In genomic region chr12:26214121-26214520, GRCh38 we compare ENCODE assay signal across 22 cellular contexts. TPM values are rescaled to one million over a fixed set of nuclear protein-coding genes. Genes with fewer than 3 reads are reported as not detected.
"Had no signal": no experiment of that assay in that cellular context is flagged by ENCODE, and none has a peak within 500 bp of the region (broad histone marks: within the 10 kb centered on the region; RNA-seq: fewer than 3 reads in every experiment).

No MANE protein-coding gene starts in this region.

- H3K9me3 ChIP-seq: colonic mucosa, esophagus squamous epithelium, gastrocnemius medialis, left lung, lower lobe of right lung had no signal

- ATAC-seq: effector memory CD8-positive, alpha-beta T cell; esophagus mucosa; gastrocnemius medialis; heart right ventricle; left cardiac atrium; left lung; left ventricle myocardium superior; lower lobe of right lung; naive thymus-derived CD4-positive, alpha-beta T cell had no signal

- H3K27me3 ChIP-seq: colonic mucosa, esophagus squamous epithelium, gastrocnemius medialis, heart right ventricle, left lung had no signal

- H3K27ac ChIP-seq: colonic mucosa, epithelial cell of prostate, esophagus squamous epithelium, gastrocnemius medialis, heart right ventricle, left lung, lower lobe of right lung had no signal

- H3K4me3 ChIP-seq: colonic mucosa, esophagus squamous epithelium, gastrocnemius medialis, heart right ventricle, left lung, lower lobe of right lung had no signal

- H3K36me3 ChIP-seq: colonic mucosa, esophagus squamous epithelium, gastrocnemius medialis, heart right ventricle, left lung, lower lobe of right lung had no signal

- DNase-seq: colonic mucosa; cortex of kidney; effector CD8-positive, alpha-beta T cell; effector memory CD8-positive, alpha-beta T cell; endodermal cell; erythroblast; esophagus squamous epithelium; foreskin fibroblast; foreskin melanocyte; gastrocnemius medialis; glutamatergic neuron; head of caudate nucleus; heart right ventricle; hippocampal formation; left cardiac atrium; left lung; left ventricle myocardium superior; lower lobe of right lung; mesenchymal stem cell; naive thymus-derived CD4-positive, alpha-beta T cell had no signal

- H3K4me1 ChIP-seq: colonic mucosa, esophagus squamous epithelium, left lung, lower lobe of right lung had no signal

RNA-seq across cellular contexts. Expression of gene SSPN, which starts 18.7 kb away (rescaled TPM):
- polyA plus RNA-seq: naive thymus-derived CD4-positive, alpha-beta T cell had no signal
